ENCODE assay signal across 23 cellular contexts in genomic region chr18:57110295-57110694, GRCh38. TPM values are rescaled to one million over a fixed set of nuclear protein-coding genes. Genes with fewer than 3 reads are reported as not detected.
"Had no signal": no experiment of that assay in that cellular context is flagged by ENCODE, and none has a peak within 500 bp of the region (broad histone marks: within the 10 kb centered on the region; RNA-seq: fewer than 3 reads in every experiment).

No MANE protein-coding gene starts in this region.

- H3K9me3 Mint-ChIP-seq: activated T-helper 1 cell treated with anti-CD3 and anti-CD28 coated beads, Interleukin-12 subunit alpha, Interleukin-12 subunit beta, Interleukin-2, Interleukin-4 antibody, amounts not matched to agents 30 ng/mL and 10 ng/mL and 1 ng/mL, durations not matched to agents 14 hours and 24 hours and 36 hours; endodermal cell had no signal

- H3K36me3 Mint-ChIP-seq: activated naive CD8-positive, alpha-beta T cell; natural killer cell had no signal

- H3K36me3 ChIP-seq: gastroesophageal sphincter, heart left ventricle, ovary, vagina had no signal

- DNase-seq: activated CD4-positive, alpha-beta T cell treated with anti-CD3 and anti-CD28 coated beads, Interleukin-2, amount 50 U/mL, for 4 hours; activated CD4-positive, CD25-positive, alpha-beta regulatory T cell treated with anti-CD3 and anti-CD28 coated beads, Interleukin-2, amount 50 U/mL, for 72 hours; activated T-cell treated with anti-CD3 and anti-CD28 coated beads for 4 hours; amygdala; endodermal cell; heart left ventricle; kidney; natural killer cell; ovary; psoas muscle; right cardiac atrium; small intestine; stimulated activated CD4-positive, alpha-beta T cell treated with anti-CD3 and anti-CD28 coated beads, Interleukin-15, amount 100 ng/mL, for 24 hours; stimulated activated CD4-positive, alpha-beta T cell treated with anti-CD3 and anti-CD28 coated beads, Interleukin-2, amount 100 ng/mL, for 48 hours; stimulated activated naive CD8-positive, alpha-beta T cell treated with anti-CD3 and anti-CD28 coated beads, Interleukin-15, amount 100 ng/mL, for 72 hours had no signal

- H3K4me1 Mint-ChIP-seq: stimulated activated naive CD8-positive, alpha-beta T cell treated with anti-CD3 and anti-CD28 coated beads, Interleukin-15, amount 100 ng/mL, for 72 hours had no signal

- H3K27me3 ChIP-seq: ovary, vagina had no signal

- H3K4me3 Mint-ChIP-seq: activated naive CD8-positive, alpha-beta T cell; activated T-helper 1 cell treated with anti-CD3 and anti-CD28 coated beads, Interleukin-12 subunit alpha, Interleukin-12 subunit beta, Interleukin-2, Interleukin-4 antibody, amounts not matched to agents 30 ng/mL and 10 ng/mL and 1 ng/mL, durations not matched to agents 14 hours and 24 hours and 36 hours; endodermal cell; natural killer cell; stimulated activated naive CD8-positive, alpha-beta T cell treated with anti-CD3 and anti-CD28 coated beads, Interleukin-15, amount 100 ng/mL, for 72 hours had no signal

- ATAC-seq: gastroesophageal sphincter; heart left ventricle; left lobe of liver; natural killer cell; psoas muscle; right cardiac atrium; stimulated activated naive CD8-positive, alpha-beta T cell treated with anti-CD3 and anti-CD28 coated beads, Interleukin-15, amount 100 ng/mL, for 72 hours had no signal

- H3K9me3 ChIP-seq: gastroesophageal sphincter, heart left ventricle, ovary, psoas muscle, vagina had no signal

- H3K4me1 ChIP-seq: gastroesophageal sphincter, heart left ventricle, psoas muscle, vagina had no signal

- H3K27ac Mint-ChIP-seq: activated naive CD8-positive, alpha-beta T cell; activated T-helper 1 cell treated with anti-CD3 and anti-CD28 coated beads, Interleukin-12 subunit alpha, Interleukin-12 subunit beta, Interleukin-2, Interleukin-4 antibody, amounts not matched to agents 30 ng/mL and 10 ng/mL and 1 ng/mL, durations not matched to agents 14 hours and 24 hours and 36 hours; endodermal cell; natural killer cell; stimulated activated naive CD8-positive, alpha-beta T cell treated with anti-CD3 and anti-CD28 coated beads, Interleukin-15, amount 100 ng/mL, for 72 hours had no signal

- H3K4me3 ChIP-seq: gastroesophageal sphincter, heart left ventricle, lung, ovary, psoas muscle, vagina had no signal

- H3K27ac ChIP-seq: gastroesophageal sphincter, heart left ventricle, ovary, psoas muscle, vagina, VCaP had no signal

RNA-seq across cellular contexts. Expression of gene BOD1L2, which starts 36.6 kb away (rescaled TPM):
- total RNA-seq: activated T-helper 1 cell treated with anti-CD3 and anti-CD28 coated beads, Interleukin-12 subunit alpha, Interleukin-12 subunit beta, Interleukin-2, Interleukin-4 antibody, amounts not matched to agents 30 ng/mL and 10 ng/mL and 1 ng/mL, durations not matched to agents 14 hours and 24 hours and 36 hours; gastroesophageal sphincter; heart left ventricle; kidney; left lobe of liver; lung; natural killer cell; ovary; psoas muscle; right cardiac atrium; temporal lobe; vagina had no signal
